Comparison of ENCODE assay signal across 24 cellular contexts in genomic region chr1:236275061-236275460, GRCh38.
"Had no signal": no experiment of that assay in that cellular context is flagged by ENCODE, and none has a peak within 500 bp of the region (broad histone marks: within the 10 kb centered on the region; RNA-seq: fewer than 3 reads in every experiment).

No MANE protein-coding gene starts in this region.

- H3K9me3 ChIP-seq: neutrophil, psoas muscle, right lobe of liver, sigmoid colon, stomach, thoracic aorta, thyroid gland, tibial nerve, upper lobe of left lung, vagina had no signal

- H3K27me3 ChIP-seq: neutrophil, right lobe of liver, sigmoid colon, stomach, thyroid gland, tibial nerve, upper lobe of left lung, vagina had no signal

- ATAC-seq: psoas muscle, right cardiac atrium, right lobe of liver had no signal

- H3K36me3 ChIP-seq: neutrophil, right lobe of liver, sigmoid colon, stomach, thoracic aorta, thyroid gland, tibial nerve, upper lobe of left lung, vagina had no signal

- H3K9ac ChIP-seq: parathyroid adenoma had no signal

- DNase-seq: nephron progenitor cell; nucleus accumbens; posterior cingulate gyrus; psoas muscle; right cardiac atrium; right lobe of liver; sigmoid colon; small intestine; stimulated activated CD4-positive, alpha-beta T cell treated with anti-CD3 and anti-CD28 coated beads, Interleukin-15, amount 100 ng/mL, for 24 hours; stimulated activated CD4-positive, alpha-beta T cell treated with anti-CD3 and anti-CD28 coated beads, Interleukin-2, amount 100 ng/mL, for 24 hours; stimulated activated CD4-positive, alpha-beta T cell treated with anti-CD3 and anti-CD28 coated beads, Interleukin-2, amount 100 ng/mL, for 48 hours; stimulated activated CD4-positive, alpha-beta T cell treated with anti-CD3 and anti-CD28 coated beads, Interleukin-4, amount 100 ng/mL, for 24 hours; stimulated activated naive B cell treated with anti-CD40 and anti-IgM and Interleukin-4, amounts not matched to agents 10 μg/mL and 1 μg/mL and 100 μg/mL, for 72 hours; stimulated activated naive CD4-positive, alpha-beta T cell treated with Interleukin-2 at 50 U/mL for 16 hours; stomach; thyroid gland; trophoblast cell; upper lobe of left lung had no signal

- H3K27ac ChIP-seq: neutrophil, parathyroid adenoma, psoas muscle, right lobe of liver, sigmoid colon, stomach, thoracic aorta, thyroid gland, tibial nerve, upper lobe of left lung, vagina had no signal

- H3K4me1 ChIP-seq: parathyroid adenoma, psoas muscle, tibial nerve, vagina had no signal

- H2AFZ ChIP-seq: parathyroid adenoma had no signal

- FAIRE-seq: small intestine, urothelium cell line had no signal

- H3K4me3 ChIP-seq: psoas muscle, right lobe of liver, sigmoid colon, stomach, thoracic aorta, thyroid gland, tibial nerve, upper lobe of left lung, vagina had no signal
